ENCODE assay signal across 18 cellular contexts in genomic region chr4:77899607-77900006, GRCh38. TPM values are rescaled to one million over a fixed set of nuclear protein-coding genes. Genes with fewer than 3 reads are reported as not detected.
A peak's percentile ranks its signal among the peaks of the same experiment; 100 is the strongest.
DNase-seq lines count a peak whose midpoint lies in the region; ATAC-seq, FAIRE-seq and TF ChIP-seq lines count a peak whose summit lies in the region.
"Had no signal": no experiment of that assay in that cellular context is flagged by ENCODE, and none has a peak within 500 bp of the region (broad histone marks: within the 10 kb centered on the region; RNA-seq: fewer than 3 reads in every experiment).

No MANE protein-coding gene starts in this region.

- FAIRE-seq in GM18507 (lab: Jason Lieb, UNC): peak; percentile 39

- CTCF ChIA-PET in activated CD4-positive, alpha-beta T cell treated with anti-CD3 and anti-CD28 coated beads, Interleukin-2, amount 10 ng/mL, durations not matched to agents 7 days and 5 days (lab: Charles Lee): interaction anchor here (0.5 kb wide), 1 partner anchor 36 kb away, joined by 3 read pairs; no protein-coding TSS in a partner anchor

- no peak for TF ChIP-seq EP300 in suprapubic skin (IDR thresholded peaks at IDR 0.05)

- peaks cover 56% of the 10 kb centered on the region for H3K36me3 Mint-ChIP-seq in activated CD4-positive, alpha-beta T cell treated with anti-CD3 and anti-CD28 coated beads, Interleukin-2, amount 10 ng/mL, durations not matched to agents 7 days and 5 days (ENCODE audit: low read depth)
- H3K36me3 Mint-ChIP-seq in T-helper 17 cell (ENCODE audit: low read depth) (peaks cover 26% of the 10 kb centered on the region), memory B cell (peaks cover 33% of the 10 kb centered on the region)

- no peaks in the 10 kb centered on the region for H3K9me3 ChIP-seq in T-helper 17 cell (ENCODE audit: control insufficient read depth, low read length, poor library complexity, severe bottlenecking)
- H3K9me3 ChIP-seq in suprapubic skin: no peaks in the 10 kb centered on the region

- no peaks in the 10 kb centered on the region for H3K4me1 ChIP-seq in suprapubic skin

- DNase-seq in activated CD4-positive, alpha-beta T cell treated with anti-CD3 and anti-CD28 coated beads, Interleukin-2, amount 10 ng/mL, durations not matched to agents 7 days and 5 days: no peak
- no peak for DNase-seq in activated CD4-positive, alpha-beta T cell treated with anti-CD3 and anti-CD28 coated beads for 48 hours
- DNase-seq in GM18507 (ENCODE audit: extremely low spot score, insufficient read length, low read depth) (no peak), T-helper 17 cell (no peak), memory B cell (ENCODE audit: low spot score in 2 of 2) (no peak), DMS153 (lab: John Stamatoyannopoulos, UW) (no peak), suprapubic skin (ENCODE audit: low spot score in 2 of 2) (no peak)
- DNase-seq: activated CD4-positive, alpha-beta memory T cell treated with anti-CD3 and anti-CD28 coated beads for 36 hours; DMS53; GDM1; head of caudate nucleus; Karpas-422; NCI-H1092; NCI-H187 treated with DMSO at 0.1 percent for 48 hours; substantia nigra had no signal

- H3K27ac Mint-ChIP-seq in activated CD4-positive, alpha-beta T cell treated with anti-CD3 and anti-CD28 coated beads, Interleukin-2, amount 10 ng/mL, durations not matched to agents 7 days and 5 days: peak overlapping the region; percentile 62
- H3K27ac Mint-ChIP-seq in T-helper 17 cell: peak overlapping the region; percentile 32
- H3K27ac Mint-ChIP-seq in memory B cell: peak overlapping the region; percentile 15
- H3K27ac Mint-ChIP-seq: activated CD4-positive, alpha-beta memory T cell treated with anti-CD3 and anti-CD28 coated beads for 36 hours had no signal

- H3K4me1 Mint-ChIP-seq in activated CD4-positive, alpha-beta T cell treated with anti-CD3 and anti-CD28 coated beads, Interleukin-2, amount 10 ng/mL, durations not matched to agents 7 days and 5 days: peaks cover 23% of the 10 kb centered on the region
- peaks cover 20% of the 10 kb centered on the region for H3K4me1 Mint-ChIP-seq in T-helper 17 cell
- H3K4me1 Mint-ChIP-seq in memory B cell: peaks cover 17% of the 10 kb centered on the region

- ATAC-seq in T-helper 17 cell (no peak), memory B cell (ENCODE audit: low read depth) (no peak), HG02938 (IDR thresholded peaks at IDR 0.05; ENCODE audit: unreplicated experiment) (no peak)

- WGBS in suprapubic skin: 81% methylated on average over 1 of the region's 1 CpG

- TF ChIP-seq POLR2A in suprapubic skin (IDR thresholded peaks at IDR 0.05): no peak

- H3K27ac ChIP-seq in suprapubic skin: no peak overlapping the region
- H3K27ac ChIP-seq: RWPE1, VCaP had no signal

- POLR2A ChIA-PET in activated CD4-positive, alpha-beta T cell treated with anti-CD3 and anti-CD28 coated beads, Interleukin-2, amount 10 ng/mL, durations not matched to agents 7 days and 5 days (lab: Charles Lee): no interaction called here

- H3K4me3 Mint-ChIP-seq in activated CD4-positive, alpha-beta T cell treated with anti-CD3 and anti-CD28 coated beads, Interleukin-2, amount 10 ng/mL, durations not matched to agents 7 days and 5 days: peak overlapping the region; percentile 9
- no peak overlapping the region for H3K4me3 Mint-ChIP-seq in T-helper 17 cell
- H3K4me3 Mint-ChIP-seq in memory B cell: no peak overlapping the region
- H3K4me3 Mint-ChIP-seq: activated CD4-positive, alpha-beta memory T cell treated with anti-CD3 and anti-CD28 coated beads for 36 hours had no signal

- H3K27me3 ChIP-seq in suprapubic skin: no peaks in the 10 kb centered on the region

- no peak for TF ChIP-seq CTCF in suprapubic skin (IDR thresholded peaks at IDR 0.05)

- peaks cover 10% of the 10 kb centered on the region for H3K36me3 ChIP-seq in suprapubic skin

- no peak overlapping the region for H3K4me3 ChIP-seq in suprapubic skin

- no peaks in the 10 kb centered on the region for H3K9me3 Mint-ChIP-seq in activated CD4-positive, alpha-beta T cell treated with anti-CD3 and anti-CD28 coated beads, Interleukin-2, amount 10 ng/mL, durations not matched to agents 7 days and 5 days
- H3K9me3 Mint-ChIP-seq in memory B cell: no peaks in the 10 kb centered on the region
- H3K9me3 Mint-ChIP-seq: activated CD4-positive, alpha-beta memory T cell treated with anti-CD3 and anti-CD28 coated beads for 36 hours had no signal

- no peaks in the 10 kb centered on the region for H3K27me3 Mint-ChIP-seq in activated CD4-positive, alpha-beta T cell treated with anti-CD3 and anti-CD28 coated beads, Interleukin-2, amount 10 ng/mL, durations not matched to agents 7 days and 5 days
- H3K27me3 Mint-ChIP-seq in T-helper 17 cell (no peaks in the 10 kb centered on the region), memory B cell (no peaks in the 10 kb centered on the region)
- H3K27me3 Mint-ChIP-seq: activated CD4-positive, alpha-beta memory T cell treated with anti-CD3 and anti-CD28 coated beads for 36 hours had no signal

RNA-seq across cellular contexts. Expression of gene MRPL1, which starts 37.0 kb away (rescaled TPM):
- 10 to 100 TPM; 33.6 to 35.8 TPM for total RNA-seq in activated CD4-positive, alpha-beta T cell treated with anti-CD3 and anti-CD28 coated beads, Interleukin-2, amount 10 ng/mL, durations not matched to agents 7 days and 5 days
- total RNA-seq in T-helper 17 cell (10 to 100 TPM; 15.4 to 19.0 TPM), suprapubic skin (10 to 100 TPM; 13.2 to 28.2 (median 15.6) TPM)
